Comparison of ENCODE assay signal across 8 cellular contexts in genomic region chr19:10718205-10719196, GRCh38. TPM values are rescaled to one million over a fixed set of nuclear protein-coding genes. Genes with fewer than 3 reads are reported as not detected.
DNase-seq lines count a peak whose midpoint lies in the region; ATAC-seq and TF ChIP-seq lines count a peak whose summit lies in the region.

No MANE protein-coding gene starts in this region.

- H3K4me1 ChIP-seq in left lung, result peaks cover 20 to 52% of the 10 kb centered on the region in 2 donors

- ATAC-seq in GM18909 (IDR thresholded peaks at IDR 0.05; ENCODE audit: poor library complexity, unreplicated experiment) (peak; percentile 26), HG03571 (IDR thresholded peaks at IDR 0.05; ENCODE audit: unreplicated experiment) (peak; percentile 16), WTC11 (no peak), left lung (peak; percentile 12)

- H3K27me3 ChIP-seq in left lung, result no peaks in the 10 kb centered on the region

- peak overlapping the region; percentile 89 for H3K4me3 Mint-ChIP-seq in WTC11

- no peaks in the 10 kb centered on the region for H3K9me3 ChIP-seq in left lung

- intact Hi-C loops in left lung (cut with DNase I), result loop anchor here in 1 of 2 donors (5.0 kb wide), 1 partner anchor 149 kb away; no protein-coding TSS in a partner anchor

- no peaks in the 10 kb centered on the region for H3K27me3 Mint-ChIP-seq in WTC11 (ENCODE audit: low read depth)

- POLR2A ChIA-PET in WTC11 (lab: Charles Lee), result interaction anchor here (0.6 to 1.9 kb wide), 3 partner anchors 34 to 117 kb away, joined by 3 to 5 read pairs (median 3); partner anchors contain the start of gene TMED1

- H3K27ac ChIP-seq in left lung, result peak overlapping the region; percentile 95 to 98

- peaks cover 12% of the 10 kb centered on the region for H3K4me1 Mint-ChIP-seq in WTC11

- DNase-seq in AG09309 (ENCODE audit: low read depth) (no peak), WTC11 (ENCODE audit: low spot score) (peak; percentile 38), cerebellum (ENCODE audit: low spot score) (peak; percentile 71), left lung (peak in 1 of 2 donors; percentile 91), middle frontal gyrus (ENCODE audit: extremely low spot score, low spot score) (no peak)
- DNase-seq in stimulated activated CD4-positive, alpha-beta T cell treated with anti-CD3 and anti-CD28 coated beads, Interleukin-4, amount 100 ng/mL, for 4 hours, result peak; percentile 34 to 59

- CTCF ChIA-PET in WTC11 (lab: Charles Lee), result interaction anchor here (0.6 to 4.6 kb wide), 53 partner anchors 9 to 447 kb away, joined by 3 to 107 read pairs (median 6); partner anchors contain the start of genes CARM1, ICAM1, KRI1 and QTRT1

- TF ChIP-seq CTCF in AG09309 (IDR thresholded peaks at IDR 0.05; ENCODE audit: control insufficient read depth, insufficient read depth, low read depth, low read length, missing control alignments) (no peak), WTC11 (IDR thresholded peaks at IDR 0.05) (no peak), left lung (IDR thresholded peaks at IDR 0.05) (no peak)

- H3K27ac Mint-ChIP-seq in WTC11, result peak overlapping the region; percentile 77

- H3K36me3 ChIP-seq in left lung, result peaks cover 0 to 27% of the 10 kb centered on the region in 2 donors

- H3K4me3 ChIP-seq in AG09309 (ENCODE audit: control insufficient read depth, low read depth, low read length) (peak overlapping the region; percentile 80), left lung (peak overlapping the region; percentile 97)

- peaks cover 5% of the 10 kb centered on the region; the same call in 1 of the 2 replicates for H3K36me3 Mint-ChIP-seq in WTC11

- H3K9me3 Mint-ChIP-seq in WTC11, result no peaks in the 10 kb centered on the region

TF ChIP-seq in WTC11, 78 proteins besides CTCF, POLR2A, EP300 and RAD21 (continues in another document):
- TF ChIP-seq RORB (CRISPR knock-in tag; IDR thresholded peaks at IDR 0.05), result no peak
- TF ChIP-seq, protein P1, sequence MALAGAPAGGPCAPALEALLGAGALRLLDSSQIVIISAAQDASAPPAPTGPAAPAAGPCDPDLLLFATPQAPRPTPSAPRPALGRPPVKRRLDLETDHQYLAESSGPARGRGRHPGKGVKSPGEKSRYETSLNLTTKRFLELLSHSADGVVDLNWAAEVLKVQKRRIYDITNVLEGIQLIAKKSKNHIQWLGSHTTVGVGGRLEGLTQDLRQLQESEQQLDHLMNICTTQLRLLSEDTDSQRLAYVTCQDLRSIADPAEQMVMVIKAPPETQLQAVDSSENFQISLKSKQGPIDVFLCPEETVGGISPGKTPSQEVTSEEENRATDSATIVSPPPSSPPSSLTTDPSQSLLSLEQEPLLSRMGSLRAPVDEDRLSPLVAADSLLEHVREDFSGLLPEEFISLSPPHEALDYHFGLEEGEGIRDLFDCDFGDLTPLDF (CRISPR knock-in tag; IDR thresholded peaks at IDR 0.05), result no peak
- no peak for TF ChIP-seq NFATC4 (CRISPR knock-in tag; IDR thresholded peaks at IDR 0.05)
- TF ChIP-seq ETV6 (CRISPR knock-in tag; IDR thresholded peaks at IDR 0.05), result 0 out of 2 replicates have a peak, but pooled peaks have one; percentile 2
- TF ChIP-seq, protein P2, sequence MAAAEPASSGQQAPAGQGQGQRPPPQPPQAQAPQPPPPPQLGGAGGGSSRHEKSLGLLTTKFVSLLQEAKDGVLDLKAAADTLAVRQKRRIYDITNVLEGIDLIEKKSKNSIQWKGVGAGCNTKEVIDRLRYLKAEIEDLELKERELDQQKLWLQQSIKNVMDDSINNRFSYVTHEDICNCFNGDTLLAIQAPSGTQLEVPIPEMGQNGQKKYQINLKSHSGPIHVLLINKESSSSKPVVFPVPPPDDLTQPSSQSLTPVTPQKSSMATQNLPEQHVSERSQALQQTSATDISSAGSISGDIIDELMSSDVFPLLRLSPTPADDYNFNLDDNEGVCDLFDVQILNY (CRISPR knock-in tag; IDR thresholded peaks at IDR 0.05), result 0 out of 2 replicates have a peak, but pooled peaks have one; percentile 46
- TF ChIP-seq, protein P3, sequence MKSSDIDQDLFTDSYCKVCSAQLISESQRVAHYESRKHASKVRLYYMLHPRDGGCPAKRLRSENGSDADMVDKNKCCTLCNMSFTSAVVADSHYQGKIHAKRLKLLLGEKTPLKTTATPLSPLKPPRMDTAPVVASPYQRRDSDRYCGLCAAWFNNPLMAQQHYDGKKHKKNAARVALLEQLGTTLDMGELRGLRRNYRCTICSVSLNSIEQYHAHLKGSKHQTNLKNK (CRISPR knock-in tag; IDR thresholded peaks at IDR 0.05), result no peak
- TF ChIP-seq FOXP1 (CRISPR knock-in tag; IDR thresholded peaks at IDR 0.05; ENCODE audit: borderline replicate concordance), result peak; percentile 29; the same call in 1 of the 2 replicates
- TF ChIP-seq ZNF219 (CRISPR knock-in tag; IDR thresholded peaks at IDR 0.05; ENCODE audit: borderline replicate concordance), result 0 out of 2 replicates have a peak, but pooled peaks have one; percentile 41
- TF ChIP-seq PRRX2 (CRISPR knock-in tag; IDR thresholded peaks at IDR 0.05), result no peak
- TF ChIP-seq, protein P4, sequence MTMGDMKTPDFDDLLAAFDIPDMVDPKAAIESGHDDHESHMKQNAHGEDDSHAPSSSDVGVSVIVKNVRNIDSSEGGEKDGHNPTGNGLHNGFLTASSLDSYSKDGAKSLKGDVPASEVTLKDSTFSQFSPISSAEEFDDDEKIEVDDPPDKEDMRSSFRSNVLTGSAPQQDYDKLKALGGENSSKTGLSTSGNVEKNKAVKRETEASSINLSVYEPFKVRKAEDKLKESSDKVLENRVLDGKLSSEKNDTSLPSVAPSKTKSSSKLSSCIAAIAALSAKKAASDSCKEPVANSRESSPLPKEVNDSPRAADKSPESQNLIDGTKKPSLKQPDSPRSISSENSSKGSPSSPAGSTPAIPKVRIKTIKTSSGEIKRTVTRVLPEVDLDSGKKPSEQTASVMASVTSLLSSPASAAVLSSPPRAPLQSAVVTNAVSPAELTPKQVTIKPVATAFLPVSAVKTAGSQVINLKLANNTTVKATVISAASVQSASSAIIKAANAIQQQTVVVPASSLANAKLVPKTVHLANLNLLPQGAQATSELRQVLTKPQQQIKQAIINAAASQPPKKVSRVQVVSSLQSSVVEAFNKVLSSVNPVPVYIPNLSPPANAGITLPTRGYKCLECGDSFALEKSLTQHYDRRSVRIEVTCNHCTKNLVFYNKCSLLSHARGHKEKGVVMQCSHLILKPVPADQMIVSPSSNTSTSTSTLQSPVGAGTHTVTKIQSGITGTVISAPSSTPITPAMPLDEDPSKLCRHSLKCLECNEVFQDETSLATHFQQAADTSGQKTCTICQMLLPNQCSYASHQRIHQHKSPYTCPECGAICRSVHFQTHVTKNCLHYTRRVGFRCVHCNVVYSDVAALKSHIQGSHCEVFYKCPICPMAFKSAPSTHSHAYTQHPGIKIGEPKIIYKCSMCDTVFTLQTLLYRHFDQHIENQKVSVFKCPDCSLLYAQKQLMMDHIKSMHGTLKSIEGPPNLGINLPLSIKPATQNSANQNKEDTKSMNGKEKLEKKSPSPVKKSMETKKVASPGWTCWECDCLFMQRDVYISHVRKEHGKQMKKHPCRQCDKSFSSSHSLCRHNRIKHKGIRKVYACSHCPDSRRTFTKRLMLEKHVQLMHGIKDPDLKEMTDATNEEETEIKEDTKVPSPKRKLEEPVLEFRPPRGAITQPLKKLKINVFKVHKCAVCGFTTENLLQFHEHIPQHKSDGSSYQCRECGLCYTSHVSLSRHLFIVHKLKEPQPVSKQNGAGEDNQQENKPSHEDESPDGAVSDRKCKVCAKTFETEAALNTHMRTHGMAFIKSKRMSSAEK (CRISPR knock-in tag; IDR thresholded peaks at IDR 0.05; ENCODE audit: borderline replicate concordance), result no peak
- no peak for TF ChIP-seq FOXK1 (CRISPR knock-in tag; IDR thresholded peaks at IDR 0.05)
- TF ChIP-seq IRF2 (CRISPR knock-in tag; IDR thresholded peaks at IDR 0.05; ENCODE audit: borderline replicate concordance, low read depth), result no peak
- no peak for TF ChIP-seq TEAD1 (CRISPR knock-in tag; IDR thresholded peaks at IDR 0.05)
- no peak for TF ChIP-seq ZNF425 (CRISPR knock-in tag; conservative IDR thresholded peaks at IDR 0.05)
- no peak for TF ChIP-seq ZBTB43 (CRISPR knock-in tag; IDR thresholded peaks at IDR 0.05)
- no peak for TF ChIP-seq GABPB1 (CRISPR knock-in tag; IDR thresholded peaks at IDR 0.05)

RNA-seq across cellular contexts. Expression of gene DNM2, which starts 0.6 kb away (rescaled TPM):
- 120 to 131 TPM (median 123 TPM) in 3 replicates for total RNA-seq in WTC11 (2021)
- total RNA-seq in cerebellum, result 67.1 TPM
- 100 to 1,000 TPM; 195 to 268 TPM for total RNA-seq in left lung

RNA-seq across cellular contexts. Expression of gene QTRT1, which starts 17.3 kb away (rescaled TPM):
- total RNA-seq in WTC11 (2021) (67.6 to 72.6 TPM (median 69.6 TPM) in 3 replicates), cerebellum (28.1 TPM), left lung (10 to 100 TPM; 29.0 to 40.9 TPM)

Comparison
In these comparisons a context has a peak if more than half of its experiments do, and no peak if none do; other contexts are left out.
1. DNase-seq: peak in WTC11 (single experiment), cerebellum (single experiment) and stimulated activated CD4-positive, alpha-beta T cell treated with anti-CD3 and anti-CD28 coated beads, Interleukin-4, amount 100 ng/mL, for 4 hours (2 of 2); none in AG09309 (single experiment) and middle frontal gyrus (single experiment).